8 cellular contexts compared by ENCODE assay signal in genomic region chr3:172750368-172751187, GRCh38. TPM values are rescaled to one million over a fixed set of nuclear protein-coding genes. Genes with fewer than 3 reads are reported as not detected.
DNase-seq lines count a peak whose midpoint lies in the region; ATAC-seq and TF ChIP-seq lines count a peak whose summit lies in the region.

A gene with protein sequence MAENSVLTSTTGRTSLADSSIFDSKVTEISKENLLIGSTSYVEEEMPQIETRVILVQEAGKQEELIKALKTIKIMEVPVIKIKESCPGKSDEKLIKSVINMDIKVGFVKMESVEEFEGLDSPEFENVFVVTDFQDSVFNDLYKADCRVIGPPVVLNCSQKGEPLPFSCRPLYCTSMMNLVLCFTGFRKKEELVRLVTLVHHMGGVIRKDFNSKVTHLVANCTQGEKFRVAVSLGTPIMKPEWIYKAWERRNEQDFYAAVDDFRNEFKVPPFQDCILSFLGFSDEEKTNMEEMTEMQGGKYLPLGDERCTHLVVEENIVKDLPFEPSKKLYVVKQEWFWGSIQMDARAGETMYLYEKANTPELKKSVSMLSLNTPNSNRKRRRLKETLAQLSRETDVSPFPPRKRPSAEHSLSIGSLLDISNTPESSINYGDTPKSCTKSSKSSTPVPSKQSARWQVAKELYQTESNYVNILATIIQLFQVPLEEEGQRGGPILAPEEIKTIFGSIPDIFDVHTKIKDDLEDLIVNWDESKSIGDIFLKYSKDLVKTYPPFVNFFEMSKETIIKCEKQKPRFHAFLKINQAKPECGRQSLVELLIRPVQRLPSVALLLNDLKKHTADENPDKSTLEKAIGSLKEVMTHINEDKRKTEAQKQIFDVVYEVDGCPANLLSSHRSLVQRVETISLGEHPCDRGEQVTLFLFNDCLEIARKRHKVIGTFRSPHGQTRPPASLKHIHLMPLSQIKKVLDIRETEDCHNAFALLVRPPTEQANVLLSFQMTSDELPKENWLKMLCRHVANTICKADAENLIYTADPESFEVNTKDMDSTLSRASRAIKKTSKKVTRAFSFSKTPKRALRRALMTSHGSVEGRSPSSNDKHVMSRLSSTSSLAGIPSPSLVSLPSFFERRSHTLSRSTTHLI (plus strand): TSS chr3:172750726. CDS start chr3:172754531, 3,805 bp downstream.

- under 1% methylated on average over 50 of the region's 50 CpGs for WGBS in liver

- peak; percentile 44 to 89 (median 74) for TF ChIP-seq CTCF in dorsolateral prefrontal cortex (IDR thresholded peaks at IDR 0.05 in 54 of 56, conservative IDR thresholded peaks at IDR 0.05 in 2 of 56; ENCODE audit: low read depth in 1 of 56, partially characterized antibody in 56 of 56)
- TF ChIP-seq CTCF in liver (IDR thresholded peaks at IDR 0.05; ENCODE audit: low read depth, low read length, missing input control), result peak; percentile 75

- H3K27ac ChIP-seq in CD4-positive, alpha-beta memory T cell (ENCODE audit: low read depth, low read length), result peak within 1 kb of the TSS; percentile 65
- H3K27ac ChIP-seq in dorsolateral prefrontal cortex, result peak within 1 kb of the TSS in 53 of 59 donors; percentile 3 to 86 (median 63)
- H3K27ac ChIP-seq in liver (ENCODE audit: low read depth in 1 of 2, low read length in 2 of 2), result peak within 1 kb of the TSS; percentile 5 to 16

- peaks cover 0 to 2% (median 0%) of the 10 kb centered on the region in 8 donors for H3K9me3 Mint-ChIP-seq in CD4-positive, alpha-beta memory T cell
- no peaks in the 10 kb centered on the region for H3K9me3 Mint-ChIP-seq in activated CD4-positive, alpha-beta memory T cell treated with anti-CD3 and anti-CD28 coated beads for 36 hours

- H3K9ac ChIP-seq in liver (ENCODE audit: low read depth in 1 of 2, low read length in 2 of 2), result peak within 1 kb of the TSS; percentile 53 to 82

- no peaks in the 10 kb centered on the region for H3K36me3 ChIP-seq in CD4-positive, alpha-beta memory T cell (ENCODE audit: insufficient read depth, low read length)
- no peaks in the 10 kb centered on the region for H3K36me3 ChIP-seq in liver (ENCODE audit: control insufficient read depth in 4 of 4, insufficient read depth in 3 of 4, low read depth in 1 of 4, low read length in 3 of 4)

- intact Hi-C loops in CD4-positive, alpha-beta memory T cell (cut with micrococcal nuclease), result loop anchor here (1.0 to 5.0 kb wide), 5 partner anchors 39 to 1880 kb away; partner anchors contain the start of genes EIF5A2, FNDC3B, NCEH1 and RPL22L1
- intact Hi-C loops in activated CD4-positive, alpha-beta memory T cell treated with anti-CD3 and anti-CD28 coated beads for 36 hours (cut with micrococcal nuclease), result loop anchor here (1.0 to 10.0 kb wide), 7 partner anchors 26 to 713 kb away; partner anchors contain the start of genes FNDC3B and NCEH1
- intact Hi-C loops in dorsolateral prefrontal cortex (cut with DNase I), result no loop called here

- peak; percentile 97 for ATAC-seq in GM19452 (IDR thresholded peaks at IDR 0.05; ENCODE audit: unreplicated experiment)

- H3K4me1 ChIP-seq in CD4-positive, alpha-beta memory T cell (ENCODE audit: insufficient read depth, low read length), result peaks cover 26% of the 10 kb centered on the region
- peaks cover 0 to 16% (median 15%) of the 10 kb centered on the region in 4 donors for H3K4me1 ChIP-seq in liver (ENCODE audit: control insufficient read depth in 4 of 4, insufficient read depth in 4 of 4, low read length in 3 of 4)

- peaks cover 0 to 5% of the 10 kb centered on the region in 2 donors for H3K36me3 Mint-ChIP-seq in CD4-positive, alpha-beta memory T cell
- peaks cover 16% of the 10 kb centered on the region for H3K36me3 Mint-ChIP-seq in activated CD4-positive, alpha-beta memory T cell treated with anti-CD3 and anti-CD28 coated beads for 36 hours

- no peaks in the 10 kb centered on the region for H3K27me3 Mint-ChIP-seq in CD4-positive, alpha-beta memory T cell
- peaks cover 1% of the 10 kb centered on the region for H3K27me3 Mint-ChIP-seq in activated CD4-positive, alpha-beta memory T cell treated with anti-CD3 and anti-CD28 coated beads for 36 hours

- peak; percentile 61 to 65 for TF ChIP-seq RAD21 in liver (IDR thresholded peaks at IDR 0.05)

- peak within 1 kb of the TSS; percentile 73 to 76 for H3K4me3 ChIP-seq in CD4-positive, alpha-beta memory T cell (ENCODE audit: low read length in 2 of 2)
- peak within 1 kb of the TSS; percentile 53 to 97 (median 84) for H3K4me3 ChIP-seq in dorsolateral prefrontal cortex
- H3K4me3 ChIP-seq in liver (ENCODE audit: low read depth in 1 of 3, low read length in 3 of 3), result peak within 1 kb of the TSS; percentile 43 to 75 (median 64)

- peaks cover 19 to 38% (median 27%) of the 10 kb centered on the region in 4 donors for H3K4me1 Mint-ChIP-seq in CD4-positive, alpha-beta memory T cell
- peaks cover 22% of the 10 kb centered on the region for H3K4me1 Mint-ChIP-seq in activated CD4-positive, alpha-beta memory T cell treated with anti-CD3 and anti-CD28 coated beads for 36 hours (ENCODE audit: low read depth)

- peak within 1 kb of the TSS; percentile 84 to 96 (median 94) for H3K27ac Mint-ChIP-seq in CD4-positive, alpha-beta memory T cell
- peak within 1 kb of the TSS; percentile 87 for H3K27ac Mint-ChIP-seq in activated CD4-positive, alpha-beta memory T cell treated with anti-CD3 and anti-CD28 coated beads for 36 hours

- no peaks in the 10 kb centered on the region for H3K27me3 ChIP-seq in CD4-positive, alpha-beta memory T cell (ENCODE audit: insufficient read depth, low read length)
- no peaks in the 10 kb centered on the region for H3K27me3 ChIP-seq in dorsolateral prefrontal cortex
- no peaks in the 10 kb centered on the region for H3K27me3 ChIP-seq in liver (ENCODE audit: control insufficient read depth in 4 of 4, insufficient read depth in 4 of 4, low read length in 3 of 4)

- peak; percentile 94 to 99 (median 97) for DNase-seq in CD4-positive, alpha-beta memory T cell
- peak; percentile 100 for DNase-seq in HK-2 (ENCODE audit: unreplicated experiment)
- DNase-seq in NCI-H82 treated with DMSO at 0.1 percent for 48 hours (lab: John Stamatoyannopoulos, UW; ENCODE audit: unreplicated experiment), result peak; percentile 99
- DNase-seq in activated CD4-positive, alpha-beta memory T cell treated with anti-CD3 and anti-CD28 coated beads for 36 hours, result peak; percentile 99
- DNase-seq in dorsolateral prefrontal cortex, result peak; percentile 96 to 100 (median 99)
- peak; percentile 98 for DNase-seq in stimulated activated CD4-positive, alpha-beta T cell treated with anti-CD3 and anti-CD28 coated beads, Interleukin-4, amount 100 ng/mL, for 24 hours

- no peaks in the 10 kb centered on the region for H3K9me3 ChIP-seq in CD4-positive, alpha-beta memory T cell (ENCODE audit: control insufficient read depth in 1 of 2, low read length in 2 of 2)
- H3K9me3 ChIP-seq in liver (ENCODE audit: control insufficient read depth in 4 of 4, low read length in 3 of 4), result no peaks in the 10 kb centered on the region

- peak within 1 kb of the TSS; percentile 94 to 99 (median 98) for H3K4me3 Mint-ChIP-seq in CD4-positive, alpha-beta memory T cell
- peak within 1 kb of the TSS; percentile 87 for H3K4me3 Mint-ChIP-seq in activated CD4-positive, alpha-beta memory T cell treated with anti-CD3 and anti-CD28 coated beads for 36 hours

- CTCF ChIA-PET in CD4-positive, alpha-beta memory T cell (lab: Charles Lee; ENCODE audit: partially characterized antibody), result interaction anchor here (0.6 to 1.7 kb wide), 10 partner anchors 9 to 1071 kb away, joined by 3 to 7 read pairs (median 3); partner anchors contain the start of gene NCEH1
- CTCF ChIA-PET in activated CD4-positive, alpha-beta memory T cell treated with anti-CD3 and anti-CD28 coated beads for 36 hours (lab: Charles Lee), result interaction anchor here (0.6 to 1.9 kb wide), 17 partner anchors 11 to 303 kb away, joined by 3 to 7 read pairs (median 4); partner anchors contain the start of genes GHSR and NCEH1

- POLR2A ChIA-PET in CD4-positive, alpha-beta memory T cell (lab: Charles Lee; ENCODE audit: partially characterized antibody), result interaction anchor here (0.6 to 1.6 kb wide), 5 partner anchors 8 to 155 kb away, joined by 3 to 9 read pairs (median 3); partner anchors contain the start of gene NCEH1
- POLR2A ChIA-PET in activated CD4-positive, alpha-beta memory T cell treated with anti-CD3 and anti-CD28 coated beads for 36 hours (lab: Charles Lee), result interaction anchor here (1.0 to 1.7 kb wide), 2 partner anchors 10 to 1842 kb away, joined by 3 to 4 read pairs; partner anchors contain the start of gene EIF5A2

TF ChIP-seq in liver, 16 proteins besides CTCF, POLR2A, EP300 and RAD21 (continues in another document):
- TF ChIP-seq YY1 (IDR thresholded peaks at IDR 0.05) (peak; percentile 87), RXRA (IDR thresholded peaks at IDR 0.05) (peak; percentile 32 to 40), REST (IDR thresholded peaks at IDR 0.05) (no peak)

RNA-seq across cellular contexts. Expression of the gene that starts here (rescaled TPM):
- 1 to 10 TPM; 2.4 to 2.9 TPM for total RNA-seq in CD4-positive, alpha-beta memory T cell
- polyA plus RNA-seq in CD4-positive, alpha-beta memory T cell, result 1 to 10 TPM; 1.2 to 2.4 TPM
- total RNA-seq in activated CD4-positive, alpha-beta memory T cell treated with anti-CD3 and anti-CD28 coated beads for 36 hours, result 10 to 100 TPM; 48.2 to 52.8 TPM
- total RNA-seq in dorsolateral prefrontal cortex (10 to 100 TPM in 86 of 120 experiments, 1 to 10 TPM in 34; 4.8 to 19.2 (median 11.8) TPM), liver (10 to 100 TPM in 1 of 2 donors, 1 to 10 TPM in 1; 2.9 to 32.4 TPM)
- polyA plus RNA-seq in liver, result 1 to 10 TPM; 1.5 to 2.2 TPM

Comparison
In these comparisons a context has a peak if more than half of its experiments do, and no peak if none do; other contexts are left out.
1. Peak in every context shown above with its lines: DNase-seq, ATAC-seq, H3K4me3 ChIP-seq and H3K27ac ChIP-seq.
2. H3K27ac ChIP-seq: peak in every context shown above with its lines; median percentile 65 in CD4-positive, alpha-beta memory T cell; 63 in dorsolateral prefrontal cortex; 10 in liver.
3. intact Hi-C loops: an anchor here in CD4-positive, alpha-beta memory T cell (1.0 to 5.0 kb wide) and activated CD4-positive, alpha-beta memory T cell treated with anti-CD3 and anti-CD28 coated beads for 36 hours (1.0 to 10.0 kb wide); none called in dorsolateral prefrontal cortex.